In the genomic region with DNA sequence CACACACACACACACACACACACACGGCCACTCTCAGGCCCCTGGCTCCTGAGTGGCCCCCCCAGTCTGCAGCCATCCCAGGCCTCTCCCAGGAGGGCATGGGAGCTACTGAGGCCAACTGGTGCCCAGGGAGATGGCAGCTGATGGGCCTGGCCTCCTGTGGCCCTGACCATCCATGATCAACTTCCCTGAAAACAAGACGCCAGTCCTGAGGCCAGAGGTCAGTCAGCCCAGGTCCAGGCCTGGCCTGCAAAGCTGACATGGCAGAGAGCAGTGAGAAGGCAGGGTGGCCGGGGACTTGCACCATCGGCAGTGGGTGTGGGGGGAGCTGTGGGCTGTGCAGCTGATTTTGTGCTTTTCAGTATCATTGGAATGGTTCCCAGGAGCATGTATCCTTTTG, we compare ENCODE assay signal across 33 cellular contexts. TPM values are rescaled to one million over a fixed set of nuclear protein-coding genes. Genes with fewer than 3 reads are reported as not detected.
DNase-seq lines count a peak whose midpoint lies in the region; ATAC-seq, FAIRE-seq and TF ChIP-seq lines count a peak whose summit lies in the region.
"Had no signal": no experiment of that assay in that cellular context is flagged by ENCODE, and none has a peak within 500 bp of the region (broad histone marks: within the 10 kb centered on the region; RNA-seq: fewer than 3 reads in every experiment).

No MANE protein-coding gene starts in this region.

- H2BK120ac ChIP-seq in mesenchymal stem cell (ENCODE audit: low read depth, low read length): no peak overlapping the region

- H3K14ac ChIP-seq in mesenchymal stem cell (ENCODE audit: low read length in 2 of 2): no peak overlapping the region

- no peak for ATAC-seq in Right ventricle myocardium inferior
- no peak for ATAC-seq in heart right ventricle
- ATAC-seq in HG03175 (IDR thresholded peaks at IDR 0.05; ENCODE audit: unreplicated experiment): no peak
- ATAC-seq: HCT116 had no signal

- no peaks in the 10 kb centered on the region for H3F3A ChIP-seq in smooth muscle cell (ENCODE audit: low read depth)

- H3K27ac Mint-ChIP-seq in astrocyte (ENCODE audit: unreplicated experiment): no peak overlapping the region
- H3K27ac Mint-ChIP-seq: activated CD4-positive, alpha-beta T cell treated with anti-CD3 and anti-CD28 coated beads for 36 hours; activated naive CD8-positive, alpha-beta T cell treated with anti-CD3 and anti-CD28 coated beads, Interleukin-2, amount 10 ng/mL, durations not matched to agents 7 days and 5 days had no signal

- no peak overlapping the region for H2BK12ac ChIP-seq in mesenchymal stem cell (ENCODE audit: low read length in 2 of 2)

- no peaks in the 10 kb centered on the region for H3K79me2 ChIP-seq in astrocyte (ENCODE audit: insufficient read depth, low read length)
- H3K79me2 ChIP-seq in smooth muscle cell (ENCODE audit: low read depth): no peaks in the 10 kb centered on the region

- H3K4me1 ChIP-seq in heart right ventricle (peaks cover 0 to 6% (median 0%) of the 10 kb centered on the region in 9 donors), astrocyte (ENCODE audit: insufficient read depth, low read length) (peaks cover 15% of the 10 kb centered on the region), mesenchymal stem cell (ENCODE audit: control insufficient read depth, insufficient read depth, low read depth, low read length) (peaks cover 10% of the 10 kb centered on the region), smooth muscle cell (ENCODE audit: low read depth) (peaks cover 12% of the 10 kb centered on the region)

- peak overlapping the region in 1 of 2 experiments; percentile 25 for H3K18ac ChIP-seq in mesenchymal stem cell (ENCODE audit: low read depth in 1 of 2, low read length in 2 of 2)

- H4K91ac ChIP-seq in mesenchymal stem cell (ENCODE audit: low read length): no peak overlapping the region

- no peaks in the 10 kb centered on the region for H3K36me3 Mint-ChIP-seq in astrocyte (ENCODE audit: low read depth, unreplicated experiment)
- H3K36me3 Mint-ChIP-seq: activated naive CD8-positive, alpha-beta T cell treated with anti-CD3 and anti-CD28 coated beads, Interleukin-2, amount 10 ng/mL, durations not matched to agents 7 days and 5 days had no signal

- intact Hi-C loops in Right ventricle myocardium inferior (cut with DNase I): no loop called here
- intact Hi-C loops in heart right ventricle (cut with DNase I): no loop called here

- no peak overlapping the region for H2AK5ac ChIP-seq in mesenchymal stem cell (ENCODE audit: low read length, severe bottlenecking)

- H3K27ac ChIP-seq in heart right ventricle (no peak overlapping the region), astrocyte (ENCODE audit: low read depth, low read length) (no peak overlapping the region), mesenchymal stem cell (ENCODE audit: low read length, poor library complexity, severe bottlenecking) (no peak overlapping the region), smooth muscle cell (ENCODE audit: low read depth) (peak overlapping the region; percentile 62)
- H3K27ac ChIP-seq: lower lobe of right lung, tibial nerve had no signal

- DNase-seq in Right ventricle myocardium inferior (ENCODE audit: missing footprints) (peak; percentile 64), heart right ventricle (no peak), astrocyte (ENCODE audit: low read depth) (no peak), mesenchymal stem cell (no peak), smooth muscle cell (lab: John Stamatoyannopoulos, UW; ENCODE audit: unreplicated experiment) (no peak), NCI-H1694 treated with DMSO at 0.1 percent for 48 hours (lab: John Stamatoyannopoulos, UW) (no peak), midbrain (lab: John Stamatoyannopoulos, UW) (no peak)
- DNase-seq: activated effector memory CD4-positive, alpha-beta T cell treated with anti-CD3 and anti-CD28 coated beads, Interleukin-2, amount 50 U/mL, for 16 hours; activated naive CD8-positive, alpha-beta T cell treated with anti-CD3 and anti-CD28 coated beads, Interleukin-2, amount 10 ng/mL, durations not matched to agents 7 days and 5 days; activated T-cell treated with anti-CD3 and anti-CD28 coated beads, Interleukin-2, amount 50 U/mL, for 1 hour; DMS79; GDM1; KG1; MG63; NCI-H2107; NCI-H774; RPMI8226; stimulated activated naive CD8-positive, alpha-beta T cell treated with anti-CD3 and anti-CD28 coated beads, Interleukin-15, amount 100 ng/mL, for 72 hours had no signal

- H3K4me3 ChIP-seq in heart right ventricle: no peak overlapping the region
- no peak overlapping the region for H3K4me3 ChIP-seq in astrocyte (ENCODE audit: insufficient read depth, low read depth, low read length)
- no peak overlapping the region for H3K4me3 ChIP-seq in mesenchymal stem cell (ENCODE audit: insufficient read depth in 1 of 2, low read depth in 1 of 2, low read length in 2 of 2)
- H3K4me3 ChIP-seq in smooth muscle cell: no peak overlapping the region
- H3K4me3 ChIP-seq: lower lobe of right lung, MG63, tibial nerve had no signal

- H3K4me3 Mint-ChIP-seq in astrocyte (ENCODE audit: unreplicated experiment): no peak overlapping the region
- H3K4me3 Mint-ChIP-seq: activated CD4-positive, alpha-beta T cell treated with anti-CD3 and anti-CD28 coated beads for 36 hours; activated naive CD8-positive, alpha-beta T cell treated with anti-CD3 and anti-CD28 coated beads, Interleukin-2, amount 10 ng/mL, durations not matched to agents 7 days and 5 days; central memory CD8-positive, alpha-beta T cell had no signal

- no peak overlapping the region for H2BK5ac ChIP-seq in mesenchymal stem cell (ENCODE audit: low read depth, low read length, poor library complexity, severe bottlenecking)

- H4K20me1 ChIP-seq in astrocyte (ENCODE audit: insufficient read depth, low read length) (no peaks in the 10 kb centered on the region), smooth muscle cell (ENCODE audit: low read depth) (no peaks in the 10 kb centered on the region)

- no peaks in the 10 kb centered on the region for H3K9me3 ChIP-seq in heart right ventricle
- H3K9me3 ChIP-seq in astrocyte (ENCODE audit: insufficient read depth, low read depth, low read length): no peaks in the 10 kb centered on the region
- no peaks in the 10 kb centered on the region for H3K9me3 ChIP-seq in mesenchymal stem cell (ENCODE audit: control insufficient read depth, low read length)
- H3K9me3 ChIP-seq in smooth muscle cell (replicated peaks; ENCODE audit: low read depth): no peaks in the 10 kb centered on the region
- H3K9me3 ChIP-seq: lower lobe of right lung, MG63, tibial nerve had no signal

- H3K9me3 Mint-ChIP-seq in astrocyte (ENCODE audit: unreplicated experiment): no peaks in the 10 kb centered on the region
- H3K9me3 Mint-ChIP-seq: activated naive CD8-positive, alpha-beta T cell treated with anti-CD3 and anti-CD28 coated beads, Interleukin-2, amount 10 ng/mL, durations not matched to agents 7 days and 5 days; central memory CD8-positive, alpha-beta T cell; stimulated activated naive CD8-positive, alpha-beta T cell treated with anti-CD3 and anti-CD28 coated beads, Interleukin-15, amount 100 ng/mL, for 72 hours had no signal

- H3K9ac ChIP-seq in astrocyte (ENCODE audit: low read length): no peak overlapping the region
- H3K9ac ChIP-seq in mesenchymal stem cell (ENCODE audit: low read length): no peak overlapping the region
- no peak overlapping the region for H3K9ac ChIP-seq in smooth muscle cell (ENCODE audit: low read depth)

- H3K27me3 ChIP-seq in heart right ventricle (peaks cover 0 to 4% (median 0%) of the 10 kb centered on the region in 7 donors), astrocyte (ENCODE audit: insufficient read depth, low read length) (no peaks in the 10 kb centered on the region), mesenchymal stem cell (ENCODE audit: control insufficient read depth in 1 of 2, insufficient read depth in 1 of 2, low read length in 2 of 2) (peaks cover 6 to 22% of the 10 kb centered on the region in 2 experiments), smooth muscle cell (ENCODE audit: low read depth) (no peaks in the 10 kb centered on the region)
- H3K27me3 ChIP-seq: MG63, tibial nerve had no signal

- H3K36me3 ChIP-seq in heart right ventricle (no peaks in the 10 kb centered on the region), astrocyte (ENCODE audit: insufficient read depth, low read length) (no peaks in the 10 kb centered on the region), mesenchymal stem cell (ENCODE audit: control insufficient read depth in 1 of 2, insufficient read depth in 2 of 2, low read depth in 1 of 2, low read length in 2 of 2) (no peaks in the 10 kb centered on the region), smooth muscle cell (ENCODE audit: low read depth) (no peaks in the 10 kb centered on the region)
- H3K36me3 ChIP-seq: lower lobe of right lung, MG63 had no signal

- no peak overlapping the region for H3K23ac ChIP-seq in mesenchymal stem cell (ENCODE audit: low read length in 2 of 2)

- peak overlapping the region; percentile 36 for H3K4me2 ChIP-seq in astrocyte (ENCODE audit: low read length)
- H3K4me2 ChIP-seq in mesenchymal stem cell (ENCODE audit: low read length, poor library complexity, severe bottlenecking): no peak overlapping the region
- peak overlapping the region; percentile 77 for H3K4me2 ChIP-seq in smooth muscle cell

- FAIRE-seq in astrocyte (lab: Jason Lieb, UNC): no peak
- FAIRE-seq: A204.1, endothelial cell of umbilical vein, GM18507, islet of Langerhans had no signal

- 81 to 86% methylated on average over 4 of the region's 4 CpGs for WGBS in heart right ventricle, 2 donors
- 72% methylated on average over 4 of the region's 4 CpGs for WGBS in mesenchymal stem cell
- 71% methylated on average over 4 of the region's 4 CpGs for WGBS in smooth muscle cell (ENCODE audit: low lambda C conversion rate)

- H3K4ac ChIP-seq in mesenchymal stem cell (ENCODE audit: low read depth in 1 of 2, low read length in 2 of 2): no peak overlapping the region

- peak overlapping the region; percentile 27 for H4K8ac ChIP-seq in mesenchymal stem cell (ENCODE audit: low read length)

- H3K79me1 ChIP-seq in mesenchymal stem cell (replicated peaks; ENCODE audit: low read length, poor library complexity, severe bottlenecking): no peaks in the 10 kb centered on the region

- peaks cover 13% of the 10 kb centered on the region for H3K4me1 Mint-ChIP-seq in astrocyte (ENCODE audit: low read depth, unreplicated experiment)

- no peak overlapping the region for H2AFZ ChIP-seq in astrocyte (ENCODE audit: low read depth, low read length)
- H2AFZ ChIP-seq in mesenchymal stem cell (ENCODE audit: low read depth, low read length): no peak overlapping the region
- H2AFZ ChIP-seq in smooth muscle cell (ENCODE audit: low read depth): no peak overlapping the region

- H2BK15ac ChIP-seq in mesenchymal stem cell (ENCODE audit: low read depth, poor library complexity, severe bottlenecking): no peak overlapping the region

- TF ChIP-seq CTCF in heart right ventricle (IDR thresholded peaks at IDR 0.05) (no peak), astrocyte (IDR thresholded peaks at IDR 0.05; ENCODE audit: insufficient read depth, low read depth, low read length) (no peak), smooth muscle cell (IDR thresholded peaks at IDR 0.05; ENCODE audit: borderline replicate concordance, insufficient read depth, poor library complexity, severe bottlenecking) (no peak)

- H3K27me3 Mint-ChIP-seq in astrocyte (ENCODE audit: low read depth, unreplicated experiment): peaks cover 29% of the 10 kb centered on the region
- H3K27me3 Mint-ChIP-seq: activated CD4-positive, alpha-beta T cell treated with anti-CD3 and anti-CD28 coated beads for 36 hours; activated naive CD8-positive, alpha-beta T cell treated with anti-CD3 and anti-CD28 coated beads, Interleukin-2, amount 10 ng/mL, durations not matched to agents 7 days and 5 days; central memory CD8-positive, alpha-beta T cell; stimulated activated naive CD8-positive, alpha-beta T cell treated with anti-CD3 and anti-CD28 coated beads, Interleukin-15, amount 100 ng/mL, for 72 hours had no signal

RNA-seq across cellular contexts. Expression of gene SARDH, which starts 47.0 kb away (rescaled TPM):
- 0.41 TPM for total RNA-seq in Right ventricle myocardium inferior
- total RNA-seq in heart right ventricle: 1 to 10 TPM in 2 of 10 donors, under 1 TPM in 8; 0.28 to 1.8 (median 0.68) TPM
- under 1 TPM; 0.38 to 0.44 TPM for polyA plus RNA-seq in heart right ventricle
- 2.8 and 3.7 TPM in 2 replicates for total RNA-seq in astrocyte
- 6.4 TPM for polyA plus RNA-seq in mesenchymal stem cell (2013, experiment 1 of 2)
- 6.1 TPM for polyA plus RNA-seq in mesenchymal stem cell (2013, experiment 2 of 2)
- 3.3 and 4.5 TPM in 2 replicates for total RNA-seq in smooth muscle cell
- 10.1 and 11.8 TPM in 2 replicates for polyA plus RNA-seq in smooth muscle cell

RNA-seq across cellular contexts. Expression of gene DBH, which starts 55.0 kb away (rescaled TPM):
- total RNA-seq in Right ventricle myocardium inferior (not detected), heart right ventricle (under 1 TPM in 1 of 10 donors, not detected in 9; 0.09 TPM), astrocyte (not detected in 2 replicates), smooth muscle cell (not detected in 2 replicates)
- polyA plus RNA-seq in heart right ventricle (under 1 TPM in 1 of 2 donors, not detected in 1; 0.01 TPM), smooth muscle cell (0.22 and 0.48 TPM in 2 replicates)
- polyA plus RNA-seq in mesenchymal stem cell (2013, experiment 1 of 2): not detected
- polyA plus RNA-seq in mesenchymal stem cell (2013, experiment 2 of 2): not detected
- total RNA-seq: activated CD4-positive, alpha-beta T cell treated with anti-CD3 and anti-CD28 coated beads for 36 hours; activated naive CD8-positive, alpha-beta T cell treated with anti-CD3 and anti-CD28 coated beads, Interleukin-2, amount 10 ng/mL, durations not matched to agents 7 days and 5 days; dermis microvascular lymphatic vessel endothelial cell; endothelial cell of umbilical vein; fibroblast of lung; lower lobe of right lung; pulmonary artery endothelial cell; skeletal muscle tissue; T-helper 2 cell treated with Interferon-gamma antibody and Interleukin-4, amounts not matched to agents 100 ng/mL and 5 ng/mL, for 36 hours had no signal
- polyA plus RNA-seq: endothelial cell of umbilical vein, fibroblast of lung had no signal
